In the genomic region with DNA sequence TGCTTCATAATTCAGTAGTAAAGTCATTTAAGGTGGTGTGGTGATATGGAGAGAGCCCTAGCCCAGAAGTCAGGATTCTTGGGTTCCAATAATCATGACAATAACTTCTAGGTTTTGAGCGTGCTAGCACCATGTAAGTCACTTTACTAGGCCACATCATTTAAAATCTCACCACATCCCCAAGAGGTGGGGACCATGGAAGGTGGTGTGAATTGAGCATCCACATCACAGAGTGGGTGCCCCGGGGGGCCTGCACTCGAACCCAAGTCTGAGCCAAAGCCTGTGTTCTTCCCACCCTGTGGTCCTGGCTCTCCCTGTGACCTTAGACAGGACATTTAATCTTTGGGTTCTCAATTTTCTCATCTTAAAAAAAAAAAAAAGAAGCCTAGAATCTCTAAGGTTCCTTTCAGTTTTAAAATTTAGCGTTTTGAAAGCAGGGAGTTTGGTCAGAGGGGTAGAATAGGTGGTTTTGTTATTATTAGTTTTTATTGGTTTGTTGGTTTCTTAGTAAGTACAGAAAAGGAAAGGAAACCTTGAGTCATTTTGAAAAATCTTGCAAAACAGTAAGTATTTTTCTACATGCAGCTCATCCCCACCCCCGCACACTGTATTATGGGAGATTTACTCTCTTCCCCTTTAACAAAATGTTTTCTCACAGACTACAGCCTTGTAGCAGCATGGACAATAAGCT, we compare ENCODE assay signal across 9 cellular contexts. TPM values are rescaled to one million over a fixed set of nuclear protein-coding genes. Genes with fewer than 3 reads are reported as not detected.
DNase-seq lines count a peak whose midpoint lies in the region; ATAC-seq, FAIRE-seq and TF ChIP-seq lines count a peak whose summit lies in the region.
"Had no signal": no experiment of that assay in that cellular context is flagged by ENCODE, and none has a peak within 500 bp of the region (broad histone marks: within the 10 kb centered on the region; RNA-seq: fewer than 3 reads in every experiment).

No MANE protein-coding gene starts in this region.

- no peak overlapping the region for H2BK15ac ChIP-seq in mesendoderm (replicated peaks; ENCODE audit: low read depth)

- 3% methylated on average over 5 of the region's 5 CpGs for WGBS in GM12878 (ENCODE audit: insufficient coverage, insufficient replicate concordance, low lambda C conversion rate, missing lambda C conversion rate)
- 73% methylated on average over 5 of the region's 5 CpGs for WGBS in smooth muscle cell (ENCODE audit: low lambda C conversion rate)
- 100% methylated on average over 1 of the region's 5 CpGs for WGBS in mesendoderm (ENCODE audit: extremely low coverage, insufficient coverage, low lambda C conversion rate)

- H3K18ac ChIP-seq in mesendoderm (ENCODE audit: low read length), result no peak overlapping the region

- TF ChIP-seq CTCF in OCI-LY3 (IDR thresholded peaks at IDR 0.05; ENCODE audit: low read depth, low read length) (no peak), GM12878 (IDR thresholded peaks at IDR 0.05 in 2 of 3, conservative IDR thresholded peaks at IDR 0.05 in 1 of 3; ENCODE audit: control insufficient read depth in 2 of 3, extremely low read depth in 1 of 3, insufficient read depth in 1 of 3, low read depth in 3 of 3, low read length in 3 of 3) (no peak), smooth muscle cell (IDR thresholded peaks at IDR 0.05; ENCODE audit: borderline replicate concordance, insufficient read depth, poor library complexity, severe bottlenecking) (no peak)

- peak overlapping the region; percentile 24; the same call in 1 of the 2 replicates for H3K9ac ChIP-seq in OCI-LY3 (ENCODE audit: low read length)
- H3K9ac ChIP-seq in GM12878 (ENCODE audit: control insufficient read depth, insufficient read depth, low read length), result no peak overlapping the region
- H3K9ac ChIP-seq in smooth muscle cell (ENCODE audit: low read depth), result no peak overlapping the region
- no peak overlapping the region for H3K9ac ChIP-seq in mesendoderm (ENCODE audit: low read length)

- no peaks in the 10 kb centered on the region for H3K36me3 ChIP-seq in OCI-LY3 (replicated peaks; ENCODE audit: low read depth, low read length)
- H3K36me3 ChIP-seq in GM12878 (ENCODE audit: control insufficient read depth in 2 of 2, insufficient read depth in 2 of 2, low read length in 1 of 2), result no peaks in the 10 kb centered on the region
- no peaks in the 10 kb centered on the region for H3K36me3 ChIP-seq in smooth muscle cell (ENCODE audit: low read depth)
- no peaks in the 10 kb centered on the region for H3K36me3 ChIP-seq in mesendoderm (ENCODE audit: control insufficient read depth, insufficient read depth, low read length)

- POLR2A ChIA-PET in GM12878 (lab: Charles Lee), result no interaction called here

- H3K4me1 ChIP-seq in OCI-LY3 (ENCODE audit: low read length) (peaks cover 41% of the 10 kb centered on the region), GM12878 (ENCODE audit: control insufficient read depth, insufficient read depth, low read length) (peaks cover 12% of the 10 kb centered on the region), smooth muscle cell (ENCODE audit: low read depth) (peaks cover 16% of the 10 kb centered on the region), mesendoderm (ENCODE audit: control insufficient read depth, low read depth, low read length) (no peaks in the 10 kb centered on the region)

- H3K79me2 ChIP-seq in OCI-LY3 (ENCODE audit: low read length) (no peaks in the 10 kb centered on the region), GM12878 (ENCODE audit: control insufficient read depth, insufficient read depth, low read length) (no peaks in the 10 kb centered on the region), smooth muscle cell (ENCODE audit: low read depth) (no peaks in the 10 kb centered on the region), mesendoderm (ENCODE audit: control insufficient read depth, insufficient read depth, low read length) (no peaks in the 10 kb centered on the region)

- no TSS peak for BruUV-seq in GM12878 (replicated peaks; lab: Mats Ljungman, UMichigan)

- SMC1A ChIA-PET in GM12878 (lab: Charles Lee; ENCODE audit: uncharacterized antibody, unreplicated experiment), result interaction anchor here (0.7 to 1.2 kb wide), 2 partner anchors 254 to 333 kb away, joined by 3 read pairs; no protein-coding TSS in a partner anchor

- no peak for TF ChIP-seq RAD21 in GM12878 (IDR thresholded peaks at IDR 0.05; ENCODE audit: insufficient read depth, low read depth, low read length)

- TF ChIP-seq POLR2A in GM12878 (IDR thresholded peaks at IDR 0.05; ENCODE audit: low read depth, low read length), result no peak

- H4K20me1 ChIP-seq in OCI-LY3 (ENCODE audit: insufficient read depth, low read length) (no peaks in the 10 kb centered on the region), GM12878 (ENCODE audit: control insufficient read depth, insufficient read depth) (no peaks in the 10 kb centered on the region), smooth muscle cell (ENCODE audit: low read depth) (no peaks in the 10 kb centered on the region)

- H2AFZ ChIP-seq in OCI-LY3 (ENCODE audit: low read depth, low read length) (no peak overlapping the region), GM12878 (ENCODE audit: control insufficient read depth, low read depth, low read length) (no peak overlapping the region), smooth muscle cell (ENCODE audit: low read depth) (peak overlapping the region; percentile 4)

- TF ChIP-seq EP300 in GM12878 (IDR thresholded peaks at IDR 0.05; ENCODE audit: borderline replicate concordance in 1 of 2, control insufficient read depth in 1 of 2, low read depth in 2 of 2, low read length in 2 of 2), result peak; percentile 34 to 87; a peak in 3 of 4 replicates

- no peak overlapping the region for H2AK5ac ChIP-seq in mesendoderm (ENCODE audit: low read length)

- no peak overlapping the region for H3K23ac ChIP-seq in mesendoderm (ENCODE audit: low read length)

- intact Hi-C loops in GM12878 (cut with micrococcal nuclease; ENCODE audit: unreplicated experiment), result no loop called here

- no peak overlapping the region for H2BK5ac ChIP-seq in mesendoderm (ENCODE audit: low read length)

- peak; percentile 52 for FAIRE-seq in GM12878 (lab: Jason Lieb, UNC)
- FAIRE-seq: K562 had no signal

- H3K56ac ChIP-seq in mesendoderm (ENCODE audit: low read length), result no peak overlapping the region

- RAD21 ChIA-PET in GM12878 (lab: Charles Lee; ENCODE audit: unreplicated experiment), result no interaction called here

- no peak overlapping the region for H4K5ac ChIP-seq in mesendoderm (ENCODE audit: low read length)

- DNase-seq in GM12878 (ENCODE audit: low read depth, low spot score), result peak; percentile 51
- no peak for DNase-seq in smooth muscle cell (lab: John Stamatoyannopoulos, UW; ENCODE audit: unreplicated experiment)
- no peak for DNase-seq in mesendoderm
- no peak for DNase-seq in HUDEP-2 (lab: John Stamatoyannopoulos, UW; ENCODE audit: unreplicated experiment in 76 of 76)
- no peak for DNase-seq in NCI-H82 (lab: John Stamatoyannopoulos, UW)

- H3K27me3 ChIP-seq in OCI-LY3 (ENCODE audit: low read depth, low read length) (peaks cover 62% of the 10 kb centered on the region), GM12878 (replicated peaks in 1 of 2; ENCODE audit: control insufficient read depth in 2 of 2, insufficient read depth in 2 of 2, low read length in 1 of 2) (peaks cover 0 to 10% of the 10 kb centered on the region in 2 experiments; a peak in 2 of 4 replicates), smooth muscle cell (ENCODE audit: low read depth) (no peaks in the 10 kb centered on the region), mesendoderm (ENCODE audit: insufficient read depth, low read length, poor library complexity) (no peaks in the 10 kb centered on the region)

- peak overlapping the region; percentile 73 for H3K4me3 ChIP-seq in OCI-LY3 (ENCODE audit: low read length)
- no peak overlapping the region for H3K4me3 ChIP-seq in GM12878
- H3K4me3 ChIP-seq in smooth muscle cell, result no peak overlapping the region
- no peak overlapping the region for H3K4me3 ChIP-seq in mesendoderm (ENCODE audit: low read length)
- H3K4me3 ChIP-seq: K562 had no signal

- H3K9me3 ChIP-seq in OCI-LY3 (ENCODE audit: insufficient read depth, low read length), result no peaks in the 10 kb centered on the region
- H3K9me3 ChIP-seq in GM12878 (replicated peaks; ENCODE audit: control insufficient read depth, insufficient read depth, low read length), result peaks cover 8% of the 10 kb centered on the region
- no peaks in the 10 kb centered on the region for H3K9me3 ChIP-seq in smooth muscle cell (replicated peaks; ENCODE audit: low read depth)

- in situ Hi-C loops in GM12878 (cut with MboI), result no loop called here

- H4K8ac ChIP-seq in mesendoderm (ENCODE audit: low read depth, low read length), result no peak overlapping the region

- H3K27ac ChIP-seq in OCI-LY3 (ENCODE audit: low read length) (peak overlapping the region; percentile 71), GM12878 (ENCODE audit: control insufficient read depth, insufficient read depth) (no peak overlapping the region), smooth muscle cell (ENCODE audit: low read depth) (peak overlapping the region; percentile 79), mesendoderm (ENCODE audit: low read depth, low read length) (no peak overlapping the region)

- H3F3A ChIP-seq in smooth muscle cell (ENCODE audit: low read depth), result no peaks in the 10 kb centered on the region

- CTCF ChIA-PET in GM12878 (lab: Yijun Ruan, JAX), result interaction anchor here (0.9 to 1.1 kb wide), 4 partner anchors 18 to 198 kb away, joined by 3 to 4 read pairs (median 3); no protein-coding TSS in a partner anchor

- no peak overlapping the region for H2BK120ac ChIP-seq in mesendoderm (ENCODE audit: low read depth, low read length)

- peak; percentile 76 for ATAC-seq in GM18499 (IDR thresholded peaks at IDR 0.05; ENCODE audit: insufficient read depth, unreplicated experiment)
- ATAC-seq in HG02610 (IDR thresholded peaks at IDR 0.05; ENCODE audit: unreplicated experiment), result peak; percentile 84
- peak; percentile 89 for ATAC-seq in GM12878
- ATAC-seq: K562 had no signal

- no peaks in the 10 kb centered on the region for H3K79me1 ChIP-seq in mesendoderm (ENCODE audit: low read length)

- H3K4me2 ChIP-seq in OCI-LY3 (ENCODE audit: low read length) (peak overlapping the region; percentile 84), GM12878 (ENCODE audit: control insufficient read depth, insufficient read depth) (peak overlapping the region; percentile 71), smooth muscle cell (peak overlapping the region; percentile 69), mesendoderm (ENCODE audit: low read length) (no peak overlapping the region)

- no peak overlapping the region for H3K4ac ChIP-seq in mesendoderm (ENCODE audit: low read depth, low read length)

RNA-seq across cellular contexts. Expression of gene ARMC2, which starts 26.4 kb away (rescaled TPM):
- total RNA-seq in GM12878 (2013; cell fraction: nucleolus; rRNA removed), result not detected in 2 replicates
- total RNA-seq in GM12878 (2014; rRNA removed) (0.05 TPM in 1 of 2 replicates, not detected in the other), GM12878 (2014; rRNA removed; fragmentation: Illumina TruSeq; extraction: Trizol) (not detected in 2 replicates), GM12878 (2021) (not detected in 2 replicates), smooth muscle cell (2.0 and 4.6 TPM in 2 replicates)
- polyA plus RNA-seq in GM12878 (2011; ENCODE audit: low read depth), result not detected
- polyA plus RNA-seq in GM12878 (2011; rRNA removed) (0.33 and 0.86 TPM in 2 replicates), GM12878 (2014; fragmentation: Illumina TruSeq; extraction: Trizol) (0.12 and 0.27 TPM in 2 replicates), GM12878 (2014; fragmentation: Nextera tagmentation; extraction: Ambion mirVana) (under 1 TPM in 1 of 2 experiments, not detected in 1; 0.21 TPM), GM12878 (2014; rRNA removed) (0.06 TPM in 1 of 2 replicates, not detected in the other), GM12878 (2016; fragmentation: Nextera tagmentation; extraction: Ambion mirVana) (under 1 TPM in 1 of 2 experiments, not detected in 1; 0.33 TPM), smooth muscle cell (2.5 and 2.6 TPM in 2 replicates)
- 0.16 and 0.25 TPM in 2 replicates for polyA plus RNA-seq in GM12878 (2011; cell fraction: cytosol; rRNA removed)
- 0.34 and 0.41 TPM in 2 replicates for polyA plus RNA-seq in GM12878 (2011; cell fraction: nucleus; rRNA removed)
- 0.18 and 0.37 TPM in 2 replicates for polyA plus RNA-seq in GM12878 (2012)
- 0.10 TPM in 1 of 2 replicates, not detected in the other for polyA minus RNA-seq in GM12878 (2011; rRNA and poly(A)+ RNA removed)
- not detected in 2 replicates for polyA minus RNA-seq in GM12878 (2011; cell fraction: cytosol; rRNA and poly(A)+ RNA removed)
- not detected in 2 replicates for polyA minus RNA-seq in GM12878 (2011; cell fraction: nucleus; rRNA and poly(A)+ RNA removed)
- polyA plus RNA-seq in mesendoderm (2013, experiment 1 of 2), result 1.9 TPM
- polyA plus RNA-seq in mesendoderm (2013, experiment 2 of 2), result 2.0 TPM

Comparison
In these comparisons a context has a peak if more than half of its experiments do, and no peak if none do; other contexts are left out.
1. H3K27ac ChIP-seq: peak in OCI-LY3 (single experiment) and smooth muscle cell (single experiment); none in GM12878 (single experiment) and mesendoderm (single experiment).
2. Peak in every context shown above with its lines, with median percentiles within 50 percentile points of each other: ATAC-seq.